In the genomic region with DNA sequence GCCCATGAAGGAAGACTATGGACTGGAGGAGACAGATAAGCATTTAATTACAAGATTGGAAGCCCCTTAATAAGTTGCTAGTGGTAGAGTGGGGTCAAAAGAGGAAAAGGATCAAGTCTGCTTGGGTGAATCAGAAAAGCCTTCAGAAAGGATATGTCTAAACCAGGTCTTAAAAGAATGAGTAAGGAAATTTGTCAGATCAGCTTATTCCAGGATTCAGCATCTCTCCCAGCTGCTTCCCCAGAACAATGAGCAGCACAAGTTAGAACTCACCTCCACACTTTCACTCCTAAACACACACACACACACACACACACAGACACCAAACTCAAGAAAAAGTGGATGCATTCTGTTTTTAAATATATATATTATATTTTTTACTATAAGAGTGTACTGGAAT, we compare ENCODE assay signal across 7 cellular contexts.
"Had no signal": no experiment of that assay in that cellular context is flagged by ENCODE, and none has a peak within 500 bp of the region (broad histone marks: within the 10 kb centered on the region; RNA-seq: fewer than 3 reads in every experiment).

No MANE protein-coding gene starts in this region.

- ATAC-seq: GM23338 had no signal

- H3K4me3 ChIP-seq: GM23338 had no signal

- H3K4me2 ChIP-seq: GM23338 had no signal

- DNase-seq: H9, HCEC 1CT, KG1 had no signal

- H2AFZ ChIP-seq: GM23338 had no signal

- H3K27ac ChIP-seq: HL-60 had no signal

- FAIRE-seq: H1, H54 had no signal
